9 cellular contexts compared by ENCODE assay signal in the genomic region with DNA sequence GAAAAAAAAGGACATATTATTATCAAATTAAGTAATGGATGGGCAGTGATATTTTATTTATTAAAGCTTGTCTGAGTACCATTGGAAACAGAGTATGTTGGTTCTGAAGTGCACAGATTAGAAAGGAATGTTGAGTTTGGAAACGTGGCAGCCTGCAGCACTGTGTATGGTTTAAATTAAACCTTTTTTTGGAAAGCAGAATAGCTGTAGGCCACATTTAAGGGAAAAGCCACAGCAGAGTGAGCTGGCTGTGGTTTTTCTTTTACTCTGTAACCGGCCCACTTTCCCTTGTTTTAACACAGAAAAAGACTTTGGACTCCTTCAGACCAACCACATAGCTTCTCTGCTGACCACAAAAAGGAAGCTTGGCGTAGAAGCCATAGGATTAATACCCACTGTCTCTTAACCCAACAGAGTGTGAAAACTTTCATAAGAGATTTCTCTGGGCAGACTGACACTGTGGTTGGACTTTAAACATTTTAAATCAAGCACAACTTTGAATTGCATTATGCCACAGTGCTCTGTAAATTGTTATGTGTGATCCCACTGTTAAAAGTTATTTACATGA.
DNase-seq lines count a peak whose midpoint lies in the region; ATAC-seq, FAIRE-seq and TF ChIP-seq lines count a peak whose summit lies in the region.
"Had no signal": no experiment of that assay in that cellular context is flagged by ENCODE, and none has a peak within 500 bp of the region (broad histone marks: within the 10 kb centered on the region; RNA-seq: fewer than 3 reads in every experiment).

No MANE protein-coding gene starts in this region.

- POLR2A ChIA-PET in GM12878 (lab: Charles Lee) = no interaction called here
- POLR2A ChIA-PET in CD4-positive, alpha-beta memory T cell (lab: Charles Lee; ENCODE audit: partially characterized antibody) = interaction anchor here (0.6 kb wide), 1 partner anchor 80 kb away, joined by 4 read pairs; no protein-coding TSS in a partner anchor

- H3K79me2 ChIP-seq in GM12878 (ENCODE audit: control insufficient read depth, insufficient read depth, low read length) = no peaks in the 10 kb centered on the region

- H3K27ac ChIP-seq in GM12878 (ENCODE audit: control insufficient read depth, insufficient read depth) = no peak overlapping the region
- H3K27ac ChIP-seq in left lung = peak overlapping the region in 1 of 2 donors; percentile 21
- no peak overlapping the region for H3K27ac ChIP-seq in CD4-positive, alpha-beta memory T cell (ENCODE audit: low read depth, low read length)

- BruUV-seq in GM12878 (replicated peaks; lab: Mats Ljungman, UMichigan) = no TSS peak

- WGBS in GM12878 (ENCODE audit: insufficient coverage, insufficient replicate concordance, low lambda C conversion rate, missing lambda C conversion rate) = 3% methylated on average over 3 of the region's 3 CpGs

- SMC1A ChIA-PET in GM12878 (lab: Charles Lee; ENCODE audit: uncharacterized antibody, unreplicated experiment) = interaction anchor here (1.2 to 1.5 kb wide), 2 partner anchors 9 to 88 kb away, joined by 3 read pairs; no protein-coding TSS in a partner anchor

- no peaks in the 10 kb centered on the region for H3K27me3 Mint-ChIP-seq in CD4-positive, alpha-beta memory T cell

- TF ChIP-seq POLR2A in GM12878 (IDR thresholded peaks at IDR 0.05; ENCODE audit: low read depth, low read length) = no peak

- TF ChIP-seq EP300 in GM12878 (IDR thresholded peaks at IDR 0.05; ENCODE audit: borderline replicate concordance in 1 of 2, control insufficient read depth in 1 of 2, low read depth in 2 of 2, low read length in 2 of 2) = no peak

- in situ Hi-C loops in GM12878 (cut with MboI) = no loop called here

- H3K27ac Mint-ChIP-seq in CD4-positive, alpha-beta memory T cell = no peak overlapping the region

- ATAC-seq in GM12878 (no peak), left lung (peak; percentile 77)

- H3K4me1 ChIP-seq in GM12878 (ENCODE audit: control insufficient read depth, insufficient read depth, low read length) (no peaks in the 10 kb centered on the region), left lung (peaks cover 14 to 17% of the 10 kb centered on the region in 2 donors)
- H3K4me1 ChIP-seq in CD4-positive, alpha-beta memory T cell (ENCODE audit: insufficient read depth, low read length) = peaks cover 9% of the 10 kb centered on the region

- H3K4me3 Mint-ChIP-seq in CD4-positive, alpha-beta memory T cell = no peak overlapping the region

- no peak overlapping the region for H3K9ac ChIP-seq in GM12878 (ENCODE audit: control insufficient read depth, insufficient read depth, low read length)

- H2AFZ ChIP-seq in GM12878 (ENCODE audit: control insufficient read depth, low read depth, low read length) = no peak overlapping the region

- DNase-seq in A172 (ENCODE audit: low spot score) (peak; percentile 5), GM12878 (ENCODE audit: low read depth, low spot score) (no peak), left lung (no peak), NCI-H526 treated with DMSO at 0.1 percent for 48 hours (lab: John Stamatoyannopoulos, UW) (no peak), posterior cingulate gyrus (no peak), iPS-NIHi11 (ENCODE audit: low spot score) (no peak)
- peak; percentile 89 for DNase-seq in Jurkat, Clone E6-1 (ENCODE audit: low read depth, low spot score)
- DNase-seq in CD4-positive, alpha-beta memory T cell = no peak

- RAD21 ChIA-PET in GM12878 (lab: Charles Lee; ENCODE audit: unreplicated experiment) = no interaction called here

- H3K4me3 ChIP-seq in Jurkat, Clone E6-1 (ENCODE audit: low read length) = no peak overlapping the region
- H3K4me3 ChIP-seq in GM12878 = no peak overlapping the region
- H3K4me3 ChIP-seq in left lung = no peak overlapping the region
- H3K4me3 ChIP-seq in CD4-positive, alpha-beta memory T cell (ENCODE audit: low read length in 2 of 2) = no peak overlapping the region

- TF ChIP-seq CTCF in GM12878 (IDR thresholded peaks at IDR 0.05 in 2 of 3, conservative IDR thresholded peaks at IDR 0.05 in 1 of 3; ENCODE audit: control insufficient read depth in 2 of 3, extremely low read depth in 1 of 3, insufficient read depth in 1 of 3, low read depth in 3 of 3, low read length in 3 of 3) (no peak), left lung (IDR thresholded peaks at IDR 0.05) (no peak)

- no peaks in the 10 kb centered on the region for H3K9me3 ChIP-seq in GM12878 (replicated peaks; ENCODE audit: control insufficient read depth, insufficient read depth, low read length)
- H3K9me3 ChIP-seq in left lung = no peaks in the 10 kb centered on the region
- H3K9me3 ChIP-seq in CD4-positive, alpha-beta memory T cell (ENCODE audit: control insufficient read depth in 1 of 2, low read length in 2 of 2) = no peaks in the 10 kb centered on the region

- TF ChIP-seq RAD21 in GM12878 (IDR thresholded peaks at IDR 0.05; ENCODE audit: insufficient read depth, low read depth, low read length) = no peak

- H3K36me3 Mint-ChIP-seq in CD4-positive, alpha-beta memory T cell = peaks cover 0 to 1% of the 10 kb centered on the region in 2 donors

- H4K20me1 ChIP-seq in GM12878 (ENCODE audit: control insufficient read depth, insufficient read depth) = no peaks in the 10 kb centered on the region

- H3K4me1 Mint-ChIP-seq in CD4-positive, alpha-beta memory T cell = peaks cover 7 to 21% (median 13%) of the 10 kb centered on the region in 4 donors

- H3K27me3 ChIP-seq in GM12878 (replicated peaks in 1 of 2; ENCODE audit: control insufficient read depth in 2 of 2, insufficient read depth in 2 of 2, low read length in 1 of 2) (no peaks in the 10 kb centered on the region), left lung (no peaks in the 10 kb centered on the region)
- no peaks in the 10 kb centered on the region for H3K27me3 ChIP-seq in CD4-positive, alpha-beta memory T cell (ENCODE audit: insufficient read depth, low read length)

- H3K36me3 ChIP-seq in GM12878 (ENCODE audit: control insufficient read depth in 2 of 2, insufficient read depth in 2 of 2, low read length in 1 of 2) (no peaks in the 10 kb centered on the region), left lung (no peaks in the 10 kb centered on the region)
- no peaks in the 10 kb centered on the region for H3K36me3 ChIP-seq in CD4-positive, alpha-beta memory T cell (ENCODE audit: insufficient read depth, low read length)

- CTCF ChIA-PET in GM12878 (lab: Yijun Ruan, JAX) = interaction anchor here (1.2 kb wide), 1 partner anchor 17 kb away, joined by 3 read pairs; no protein-coding TSS in a partner anchor
- CTCF ChIA-PET in CD4-positive, alpha-beta memory T cell (lab: Charles Lee; ENCODE audit: partially characterized antibody) = interaction anchor here (0.7 to 1.3 kb wide), 4 partner anchors 11 to 108 kb away, joined by 3 to 9 read pairs (median 4); no protein-coding TSS in a partner anchor

- H3K9me3 Mint-ChIP-seq in CD4-positive, alpha-beta memory T cell = no peaks in the 10 kb centered on the region
- H3K9me3 Mint-ChIP-seq: naive thymus-derived CD8-positive, alpha-beta T cell had no signal

- intact Hi-C loops in GM12878 (cut with micrococcal nuclease; ENCODE audit: unreplicated experiment) (no loop called here), left lung (cut with DNase I) (no loop called here), posterior cingulate gyrus (cut with DNase I) (no loop called here)
- intact Hi-C loops in CD4-positive, alpha-beta memory T cell (cut with micrococcal nuclease) = no loop called here

- no peak for FAIRE-seq in GM12878 (lab: Jason Lieb, UNC)

- H3K4me2 ChIP-seq in GM12878 (ENCODE audit: control insufficient read depth, insufficient read depth) = no peak overlapping the region

TF ChIP-seq in GM12878, 131 proteins besides CTCF, POLR2A, EP300 and RAD21 (continues in another document):
- TF ChIP-seq, protein P1, sequence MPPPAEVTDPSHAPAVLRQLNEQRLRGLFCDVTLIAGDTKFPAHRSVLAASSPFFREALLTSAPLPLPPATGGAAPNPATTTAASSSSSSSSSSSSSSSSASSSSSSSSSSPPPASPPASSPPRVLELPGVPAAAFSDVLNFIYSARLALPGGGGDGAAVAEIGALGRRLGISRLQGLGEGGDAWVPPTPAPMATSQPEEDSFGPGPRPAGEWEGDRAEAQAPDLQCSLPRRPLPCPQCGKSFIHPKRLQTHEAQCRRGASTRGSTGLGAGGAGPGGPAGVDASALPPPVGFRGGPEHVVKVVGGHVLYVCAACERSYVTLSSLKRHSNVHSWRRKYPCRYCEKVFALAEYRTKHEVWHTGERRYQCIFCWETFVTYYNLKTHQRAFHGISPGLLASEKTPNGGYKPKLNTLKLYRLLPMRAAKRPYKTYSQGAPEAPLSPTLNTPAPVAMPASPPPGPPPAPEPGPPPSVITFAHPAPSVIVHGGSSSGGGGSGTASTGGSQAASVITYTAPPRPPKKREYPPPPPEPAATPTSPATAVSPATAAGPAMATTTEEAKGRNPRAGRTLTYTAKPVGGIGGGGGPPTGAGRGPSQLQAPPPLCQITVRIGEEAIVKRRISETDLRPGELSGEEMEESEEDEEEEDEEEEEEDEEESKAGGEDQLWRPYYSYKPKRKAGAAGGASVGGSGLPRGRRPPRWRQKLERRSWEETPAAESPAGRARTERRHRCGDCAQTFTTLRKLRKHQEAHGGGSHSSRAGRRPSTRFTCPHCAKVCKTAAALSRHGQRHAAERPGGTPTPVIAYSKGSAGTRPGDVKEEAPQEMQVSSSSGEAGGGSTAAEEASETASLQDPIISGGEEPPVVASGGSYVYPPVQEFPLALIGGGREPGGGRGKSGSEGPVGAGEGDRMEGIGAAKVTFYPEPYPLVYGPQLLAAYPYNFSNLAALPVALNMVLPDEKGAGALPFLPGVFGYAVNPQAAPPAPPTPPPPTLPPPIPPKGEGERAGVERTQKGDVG (CRISPR knock-in tag; IDR thresholded peaks at IDR 0.05) = no peak

Comparison
In these comparisons a context has a peak if more than half of its experiments do, and no peak if none do; other contexts are left out.
1. DNase-seq: peak in A172 (single experiment) and Jurkat, Clone E6-1 (single experiment); none in GM12878 (single experiment), left lung (0 of 2), NCI-H526 treated with DMSO at 0.1 percent for 48 hours (single experiment), posterior cingulate gyrus (0 of 10), iPS-NIHi11 (single experiment) and CD4-positive, alpha-beta memory T cell (0 of 5).